In genomic region chr14:29529418-29529817, GRCh38 we compare ENCODE assay signal across 10 cellular contexts.
DNase-seq lines count a peak whose midpoint lies in the region; ATAC-seq and TF ChIP-seq lines count a peak whose summit lies in the region.
"Had no signal": no experiment of that assay in that cellular context is flagged by ENCODE, and none has a peak within 500 bp of the region (broad histone marks: within the 10 kb centered on the region; RNA-seq: fewer than 3 reads in every experiment).

No MANE protein-coding gene starts in this region.

- no peaks in the 10 kb centered on the region for H3K9me2 ChIP-seq in Karpas-422 (replicated peaks; ENCODE audit: insufficient read depth, low read length)

- peak; percentile 26 for DNase-seq in Daoy (ENCODE audit: low read depth)
- DNase-seq in fibroblast of the aortic adventitia (ENCODE audit: low read depth) = peak; percentile 16
- no peak for DNase-seq in DMS79 treated with DMSO at 0.1 percent for 48 hours (lab: John Stamatoyannopoulos, UW)
- no peak for DNase-seq in Karpas-422
- DNase-seq in left cardiac atrium = no peak
- DNase-seq: activated CD4-positive, alpha-beta T cell treated with anti-CD3 and anti-CD28 coated beads, Interleukin-2, amount 10 ng/mL, durations not matched to agents 7 days and 5 days; body of pancreas had no signal

- H3K4me1 ChIP-seq in OCI-LY3 (ENCODE audit: low read length) = no peaks in the 10 kb centered on the region
- no peaks in the 10 kb centered on the region for H3K4me1 ChIP-seq in Karpas-422 (ENCODE audit: low read length)
- H3K4me1 ChIP-seq: body of pancreas had no signal

- no peaks in the 10 kb centered on the region for H3K27me3 ChIP-seq in OCI-LY3 (ENCODE audit: low read depth, low read length)
- H3K27me3 ChIP-seq in Karpas-422 (ENCODE audit: low read length) = no peaks in the 10 kb centered on the region
- H3K27me3 ChIP-seq: body of pancreas had no signal

- TF ChIP-seq CTCF in 22Rv1 (IDR thresholded peaks at IDR 0.05) (peak; percentile 62), OCI-LY3 (IDR thresholded peaks at IDR 0.05; ENCODE audit: low read depth, low read length) (peak; percentile 40), fibroblast of the aortic adventitia (IDR thresholded peaks at IDR 0.05; ENCODE audit: insufficient read depth, low read length) (peak; percentile 56)

- ATAC-seq in HG03175 (IDR thresholded peaks at IDR 0.05; ENCODE audit: unreplicated experiment) (no peak), left cardiac atrium (no peak)
- ATAC-seq: body of pancreas had no signal

- H3K79me2 ChIP-seq in OCI-LY3 (ENCODE audit: low read length) (no peaks in the 10 kb centered on the region), Karpas-422 (ENCODE audit: low read length) (no peaks in the 10 kb centered on the region)

- H4K20me1 ChIP-seq in OCI-LY3 (ENCODE audit: insufficient read depth, low read length) (no peaks in the 10 kb centered on the region), Karpas-422 (ENCODE audit: insufficient read depth, low read depth, low read length) (no peaks in the 10 kb centered on the region)

- no peak overlapping the region for H3K9ac ChIP-seq in OCI-LY3 (ENCODE audit: low read length)
- H3K9ac ChIP-seq in Karpas-422 (ENCODE audit: low read length) = no peak overlapping the region

- H3K36me3 ChIP-seq in OCI-LY3 (replicated peaks; ENCODE audit: low read depth, low read length) (no peaks in the 10 kb centered on the region), Karpas-422 (ENCODE audit: insufficient read depth, low read length) (no peaks in the 10 kb centered on the region)

- H3K27ac ChIP-seq in 22Rv1 (no peak overlapping the region), OCI-LY3 (ENCODE audit: low read length) (no peak overlapping the region), Karpas-422 (ENCODE audit: low read length) (no peak overlapping the region)
- H3K27ac ChIP-seq: body of pancreas had no signal

- H3K9me3 ChIP-seq in OCI-LY3 (ENCODE audit: insufficient read depth, low read length) = no peaks in the 10 kb centered on the region
- H3K9me3 ChIP-seq in Karpas-422 (ENCODE audit: low read length) = peaks cover 31% of the 10 kb centered on the region
- H3K9me3 ChIP-seq: body of pancreas had no signal

- H3K4me3 ChIP-seq in OCI-LY3 (ENCODE audit: low read length) (no peak overlapping the region), fibroblast of the aortic adventitia (ENCODE audit: low read depth, low read length) (no peak overlapping the region), Karpas-422 (ENCODE audit: low read length) (no peak overlapping the region)
- H3K4me3 ChIP-seq: body of pancreas had no signal

- intact Hi-C loops in left cardiac atrium (cut with DNase I) = no loop called here

- no peak overlapping the region for H2AFZ ChIP-seq in OCI-LY3 (ENCODE audit: low read depth, low read length)
- H2AFZ ChIP-seq in Karpas-422 (ENCODE audit: low read length) = no peak overlapping the region

- no peak overlapping the region for H3K4me2 ChIP-seq in OCI-LY3 (ENCODE audit: low read length)
- H3K4me2 ChIP-seq in Karpas-422 (ENCODE audit: low read depth, low read length, poor library complexity, severe bottlenecking) = no peak overlapping the region

Comparison
In these comparisons a context has a peak if more than half of its experiments do, and no peak if none do; other contexts are left out.
1. DNase-seq: peak in Daoy (single experiment) and fibroblast of the aortic adventitia (single experiment); none in DMS79 treated with DMSO at 0.1 percent for 48 hours (single experiment), Karpas-422 (single experiment) and left cardiac atrium (single experiment).
2. Peak in every context shown above with its lines, with median percentiles within 50 percentile points of each other: CTCF ChIP-seq.